Comparison of ENCODE assay signal across 21 cellular contexts in the genomic region with DNA sequence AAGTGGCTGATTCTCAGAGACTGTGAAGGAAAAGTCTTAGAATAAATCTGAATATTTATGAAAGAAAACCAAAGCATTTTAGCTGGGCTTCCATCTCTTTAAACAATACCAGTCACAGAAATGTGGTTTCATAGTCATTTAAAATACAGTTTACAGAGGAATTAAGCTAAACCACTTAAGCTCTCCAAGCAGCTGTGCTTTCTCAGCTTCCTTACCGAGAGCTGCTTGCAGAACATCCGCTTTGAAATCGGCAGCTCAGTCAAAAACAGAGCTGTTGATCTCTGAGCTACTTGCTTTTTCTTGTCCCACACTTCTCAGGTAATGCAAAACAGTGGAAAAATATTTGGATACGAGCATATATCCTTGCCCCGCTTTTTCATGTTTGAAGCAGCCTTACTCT.
A peak's percentile ranks its signal among the peaks of the same experiment; 100 is the strongest.
DNase-seq lines count a peak whose midpoint lies in the region; ATAC-seq and TF ChIP-seq lines count a peak whose summit lies in the region.
"Had no signal": no experiment of that assay in that cellular context is flagged by ENCODE, and none has a peak within 500 bp of the region (broad histone marks: within the 10 kb centered on the region; RNA-seq: fewer than 3 reads in every experiment).

No MANE protein-coding gene starts in this region.

- 49% methylated on average over 5 of the region's 5 CpGs for WGBS in esophagus muscularis mucosa

- no peak overlapping the region for H3K27ac ChIP-seq in esophagus muscularis mucosa (replicated peaks in 1 of 4)
- H3K27ac ChIP-seq: body of pancreas, GM23248, parathyroid adenoma, thyroid gland had no signal

- no peak for TF ChIP-seq CTCF in esophagus muscularis mucosa (IDR thresholded peaks at IDR 0.05)

- intact Hi-C loops in esophagus muscularis mucosa (cut with DNase I) = no loop called here
- intact Hi-C loops in left ventricle myocardium superior (cut with micrococcal nuclease) = no loop called here

- H3K9me3 ChIP-seq in HAP-1 (no peaks in the 10 kb centered on the region), esophagus muscularis mucosa (no peaks in the 10 kb centered on the region)
- H3K9me3 ChIP-seq: body of pancreas, mucosa of descending colon, thyroid gland had no signal

- in situ Hi-C loops in HAP-1 (cut with MboI; ENCODE audit: low sequenced_read_pairs) = loop anchor here (25.0 kb wide), 1 partner anchor 1930 kb away; no protein-coding TSS in a partner anchor

- H3K4me3 ChIP-seq in HAP-1 (no peak overlapping the region), esophagus muscularis mucosa (no peak overlapping the region)
- H3K4me3 ChIP-seq: body of pancreas, GM23248, lung, mucosa of descending colon, thyroid gland had no signal

- TF ChIP-seq EP300 in esophagus muscularis mucosa (IDR thresholded peaks at IDR 0.05) = no peak

- H3K36me3 ChIP-seq in HAP-1 (replicated peaks) (no peaks in the 10 kb centered on the region), esophagus muscularis mucosa (no peaks in the 10 kb centered on the region)
- H3K36me3 ChIP-seq: thyroid gland had no signal

- ATAC-seq in GM18867 (IDR thresholded peaks at IDR 0.05; ENCODE audit: unreplicated experiment) (no peak), left ventricle myocardium superior (no peak)
- ATAC-seq: activated CD8-positive, alpha-beta T cell treated with anti-CD3 and anti-CD28 coated beads, Interleukin-2, amount 10 ng/mL, durations not matched to agents 7 days and 5 days; activated naive CD8-positive, alpha-beta T cell treated with anti-CD3 and anti-CD28 coated beads, Interleukin-2, amount 50 U/mL, for 24 hours; body of pancreas; mucosa of descending colon; right cardiac atrium; stimulated activated naive CD8-positive, alpha-beta T cell treated with anti-CD3 and anti-CD28 coated beads, Interleukin-15, amount 100 ng/mL, for 72 hours had no signal

- H3K27me3 ChIP-seq in HAP-1 (ENCODE audit: low read depth) (peaks cover 5% of the 10 kb centered on the region), esophagus muscularis mucosa (no peaks in the 10 kb centered on the region)
- H3K27me3 ChIP-seq: body of pancreas, thyroid gland had no signal

- no peak for TF ChIP-seq POLR2A in esophagus muscularis mucosa (IDR thresholded peaks at IDR 0.05; ENCODE audit: low read depth)

- peak; percentile 31 for DNase-seq in DMS79 (lab: John Stamatoyannopoulos, UW)
- peak; percentile 12 to 17 for DNase-seq in HAP-1 (ENCODE audit: low spot score in 2 of 2)
- DNase-seq in NCI-H774 (lab: John Stamatoyannopoulos, UW) = peak; percentile 21
- peak; percentile 47 for DNase-seq in esophagus muscularis mucosa (ENCODE audit: extremely low spot score)
- no peak for DNase-seq in NCI-H2227 treated with DMSO at 0.1 percent for 48 hours (lab: John Stamatoyannopoulos, UW)
- no peak for DNase-seq in left ventricle myocardium superior
- DNase-seq: activated CD8-positive, alpha-beta T cell treated with anti-CD3 and anti-CD28 coated beads, Interleukin-2, amount 10 ng/mL, durations not matched to agents 7 days and 5 days; activated gamma-delta T cell; activated naive CD8-positive, alpha-beta T cell treated with anti-CD3 and anti-CD28 coated beads, Interleukin-2, amount 50 U/mL, for 24 hours; activated T-cell treated with anti-CD3 and anti-CD28 coated beads for 4 hours; body of pancreas; CD4-positive, alpha-beta T cell; GM23248; mucosa of descending colon; NCI-H526; right cardiac atrium; stimulated activated naive CD8-positive, alpha-beta T cell treated with anti-CD3 and anti-CD28 coated beads, Interleukin-15, amount 100 ng/mL, for 72 hours; thyroid gland had no signal

- H3K4me1 ChIP-seq in HAP-1 (no peaks in the 10 kb centered on the region), esophagus muscularis mucosa (no peaks in the 10 kb centered on the region)
- H3K4me1 ChIP-seq: body of pancreas, parathyroid adenoma, thyroid gland had no signal

Comparison
In these comparisons a context has a peak if more than half of its experiments do, and no peak if none do; other contexts are left out.
1. DNase-seq: peak in DMS79 (single experiment), HAP-1 (2 of 2), NCI-H774 (single experiment) and esophagus muscularis mucosa (single experiment); none in NCI-H2227 treated with DMSO at 0.1 percent for 48 hours (single experiment) and left ventricle myocardium superior (single experiment).